1 cellular context compared by ENCODE assay signal in genomic region chr5:57416246-57416996, GRCh38.
TF ChIP-seq lines count a peak whose summit lies in the region.

No MANE protein-coding gene starts in this region.

TF ChIP-seq in SK-N-SH, 30 proteins besides CTCF, POLR2A, EP300 and RAD21 (continued from another document):
- peak; percentile 84 for TF ChIP-seq GATA2 (CRISPR knock-in tag; IDR thresholded peaks at IDR 0.05)
- no peak for TF ChIP-seq NRF1 (IDR thresholded peaks at IDR 0.05; ENCODE audit: low read depth, low read length)
- TF ChIP-seq RFX5 (IDR thresholded peaks at IDR 0.05; ENCODE audit: low read length) = no peak
- no peak for TF ChIP-seq MEF2A (IDR thresholded peaks at IDR 0.05; ENCODE audit: borderline replicate concordance, low read depth)
- TF ChIP-seq YY1 (IDR thresholded peaks at IDR 0.05; ENCODE audit: low read depth) = no peak
- TF ChIP-seq IRF3 (IDR thresholded peaks at IDR 0.05; ENCODE audit: low read depth, low read length) = no peak
- TF ChIP-seq GABPA (IDR thresholded peaks at IDR 0.05; ENCODE audit: low read depth) = no peak
- no peak for TF ChIP-seq SMC3 (IDR thresholded peaks at IDR 0.05; ENCODE audit: low read depth, low read length)
- TF ChIP-seq TAF1 (IDR thresholded peaks at IDR 0.05; ENCODE audit: borderline replicate concordance, low read depth, low read length) = no peak; the same call in 1 of the 2 replicates
- TF ChIP-seq USF1 (IDR thresholded peaks at IDR 0.05; ENCODE audit: borderline replicate concordance, low read depth) = no peak
- peak; percentile 42; the same call in 1 of the 2 replicates for TF ChIP-seq TEAD4 (IDR thresholded peaks at IDR 0.05; ENCODE audit: borderline replicate concordance, insufficient read depth)
- TF ChIP-seq NFIC (IDR thresholded peaks at IDR 0.05; ENCODE audit: borderline replicate concordance) = peak; percentile 34; the same call in 1 of the 2 replicates
- no peak; the same call in 1 of the 2 replicates for TF ChIP-seq ZBTB33 (IDR thresholded peaks at IDR 0.05; ENCODE audit: borderline replicate concordance, low read depth)
- no peak for TF ChIP-seq CHD2 (IDR thresholded peaks at IDR 0.05; ENCODE audit: low read length, partially characterized antibody)
- TF ChIP-seq SIN3A (IDR thresholded peaks at IDR 0.05; ENCODE audit: borderline replicate concordance, low read depth, low read length) = no peak
